6 cellular contexts compared by ENCODE assay signal in the genomic region with DNA sequence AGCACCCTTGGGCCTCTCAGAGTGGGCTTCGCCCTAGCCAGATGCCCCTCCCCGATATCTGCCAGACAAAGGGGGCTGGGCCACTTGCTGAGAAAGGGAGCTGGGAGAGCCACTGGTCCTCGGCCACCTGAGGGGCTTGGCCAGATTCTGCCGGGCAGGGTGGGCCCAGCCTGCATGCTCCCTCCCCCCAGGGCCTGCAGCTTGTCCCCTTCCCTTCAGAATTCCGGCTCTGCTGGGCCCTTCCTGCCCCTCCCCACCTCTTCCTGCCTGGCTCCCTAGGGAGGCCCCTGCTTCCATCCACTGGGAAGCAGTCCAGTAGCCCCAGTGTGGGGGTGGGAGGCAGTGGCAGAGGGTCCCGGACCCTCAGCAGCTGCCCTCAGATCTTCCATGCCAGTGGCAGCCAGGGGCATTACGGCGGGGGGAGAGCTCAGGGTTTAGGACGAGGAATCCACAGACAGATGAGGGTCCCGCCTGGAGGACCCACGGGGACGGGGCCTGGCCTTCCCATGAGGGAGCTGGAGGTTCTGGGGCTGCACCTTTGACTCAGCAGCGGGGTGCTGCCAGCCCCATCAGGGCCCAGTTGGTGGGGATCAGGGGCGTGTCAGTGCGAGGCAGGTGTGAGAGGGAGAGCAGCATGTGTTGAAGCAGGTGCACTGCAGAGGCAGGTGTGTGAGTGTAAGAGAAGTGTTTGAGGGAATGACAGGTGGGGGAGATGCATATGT. TPM values are rescaled to one million over a fixed set of nuclear protein-coding genes. Genes with fewer than 3 reads are reported as not detected.
DNase-seq lines count a peak whose midpoint lies in the region; ATAC-seq and TF ChIP-seq lines count a peak whose summit lies in the region.

No MANE protein-coding gene starts in this region.

- WGBS in heart right ventricle, 2 donors, result 14 to 16% methylated on average over 15 of the region's 15 CpGs

- DNase-seq in NCI-H1092 treated with DMSO at 0.1 percent for 48 hours (lab: John Stamatoyannopoulos, UW) (peak; percentile 65), NCI-H1092 (lab: John Stamatoyannopoulos, UW) (no peak), heart right ventricle (peak; percentile 67 to 83), occipital lobe (lab: John Stamatoyannopoulos, UW) (no peak)

- no peak for TF ChIP-seq CTCF in heart right ventricle (IDR thresholded peaks at IDR 0.05)

- H3K4me1 ChIP-seq in heart right ventricle, result peaks cover 40 to 78% (median 75%) of the 10 kb centered on the region in 9 donors
- peaks cover 6 to 69% (median 65%) of the 10 kb centered on the region in 5 donors for H3K4me1 ChIP-seq in subcutaneous abdominal adipose tissue (ENCODE audit: control insufficient read depth in 5 of 5, insufficient read depth in 5 of 5, low read length in 5 of 5)

- H3K36me3 ChIP-seq in heart right ventricle, result peaks cover 0 to 29% (median 5%) of the 10 kb centered on the region in 9 donors
- peaks cover 0 to 8% (median 6%) of the 10 kb centered on the region in 5 donors for H3K36me3 ChIP-seq in subcutaneous abdominal adipose tissue (ENCODE audit: control insufficient read depth in 5 of 5, insufficient read depth in 5 of 5, low read length in 5 of 5)

- peak overlapping the region; percentile 26 to 86 (median 71) for H3K9ac ChIP-seq in subcutaneous abdominal adipose tissue (ENCODE audit: low read length in 5 of 5)

- peak in 2 of 8 donors; percentile 1 to 14 for ATAC-seq in heart right ventricle
- no peak for ATAC-seq in GM19463 (IDR thresholded peaks at IDR 0.05; ENCODE audit: unreplicated experiment)

- H3K9me3 ChIP-seq in heart right ventricle, result no peaks in the 10 kb centered on the region
- H3K9me3 ChIP-seq in subcutaneous abdominal adipose tissue (ENCODE audit: control insufficient read depth in 5 of 5, low read length in 5 of 5), result no peaks in the 10 kb centered on the region

- H3K27ac ChIP-seq in heart right ventricle (peak overlapping the region; percentile 92 to 100 (median 100)), subcutaneous abdominal adipose tissue (ENCODE audit: low read depth, low read length) (peak overlapping the region; percentile 77)

- intact Hi-C loops in heart right ventricle (cut with DNase I), result no loop called here

- peak overlapping the region; percentile 67 to 100 (median 98) for H3K4me3 ChIP-seq in heart right ventricle
- H3K4me3 ChIP-seq in subcutaneous abdominal adipose tissue (ENCODE audit: low read depth in 1 of 5, low read length in 5 of 5), result peak overlapping the region in 4 of 5 donors; percentile 68 to 86 (median 76)

- peaks cover 0 to 62% (median 0%) of the 10 kb centered on the region in 7 donors for H3K27me3 ChIP-seq in heart right ventricle
- H3K27me3 ChIP-seq in subcutaneous abdominal adipose tissue (ENCODE audit: control insufficient read depth in 5 of 5, insufficient read depth in 4 of 5, low read length in 5 of 5), result peaks cover 0 to 12% (median 3%) of the 10 kb centered on the region in 5 donors

RNA-seq across cellular contexts. Expression of gene CRIP2, which starts 2.5 kb away (rescaled TPM):
- total RNA-seq in heart right ventricle (1,000 to 10,000 TPM in 3 of 10 donors, 100 to 1,000 TPM in 7; 731 to 1,223 (median 884) TPM), occipital lobe (70.2 TPM)
- 1,000 to 10,000 TPM; 1,120 to 1,194 TPM for polyA plus RNA-seq in heart right ventricle

RNA-seq across cellular contexts. Expression of gene CRIP1, which starts 9.6 kb away (rescaled TPM):
- 100 to 1,000 TPM in 1 of 10 donors, 10 to 100 TPM in 9; 34.0 to 131 (median 51.0) TPM for total RNA-seq in heart right ventricle
- 100 to 1,000 TPM; 149 to 170 TPM for polyA plus RNA-seq in heart right ventricle
- 0.94 TPM for total RNA-seq in occipital lobe

RNA-seq across cellular contexts. Expression of gene TEDC1, which starts 13.9 kb away (rescaled TPM):
- total RNA-seq in heart right ventricle (1 to 10 TPM; 2.3 to 5.2 (median 4.2) TPM), occipital lobe (5.6 TPM)
- 10 to 100 TPM in 1 of 2 donors, 1 to 10 TPM in 1; 8.4 to 10.0 TPM for polyA plus RNA-seq in heart right ventricle

RNA-seq across cellular contexts. Expression of gene TMEM121, which starts 49.3 kb away (rescaled TPM):
- total RNA-seq in heart right ventricle, result 1 to 10 TPM in 8 of 10 donors, under 1 TPM in 2; 0.93 to 2.3 (median 1.7) TPM
- 1 to 10 TPM; 1.3 to 2.6 TPM for polyA plus RNA-seq in heart right ventricle
- total RNA-seq in occipital lobe, result 23.1 TPM

RNA-seq across cellular contexts. Expression of gene MTA1, which starts 57.5 kb away (rescaled TPM):
- total RNA-seq in heart right ventricle (100 to 1,000 TPM; 104 to 209 (median 133) TPM), occipital lobe (37.0 TPM)
- polyA plus RNA-seq in heart right ventricle, result 100 to 1,000 TPM in 1 of 2 donors, 10 to 100 TPM in 1; 94.4 to 250 TPM

Comparison
In these comparisons a context has a peak if more than half of its experiments do, and no peak if none do; other contexts are left out.
1. DNase-seq: peak in NCI-H1092 treated with DMSO at 0.1 percent for 48 hours (single experiment) and heart right ventricle (2 of 2); none in NCI-H1092 (single experiment) and occipital lobe (single experiment).
2. RNA of gene CRIP2, which starts 2.5 kb away (total RNA-seq): 731 to 1,223 TPM in heart right ventricle; 70.2 TPM in occipital lobe (single experiment); every median in the first group is over 10 times any median in the second.
3. RNA of gene CRIP1, which starts 9.6 kb away (total RNA-seq): 34.0 to 131 TPM in heart right ventricle; 0.94 TPM in occipital lobe (single experiment); every median in the first group is over 10 times any median in the second.